8 cellular contexts compared by ENCODE assay signal in genomic region chr7:128739990-128740682, GRCh38. TPM values are rescaled to one million over a fixed set of nuclear protein-coding genes. Genes with fewer than 3 reads are reported as not detected.
DNase-seq lines count a peak whose midpoint lies in the region; ATAC-seq and TF ChIP-seq lines count a peak whose summit lies in the region.

No MANE protein-coding gene starts in this region.

- intact Hi-C loops in ascending aorta (cut with DNase I), result loop anchor here (1.0 to 5.0 kb wide), 7 partner anchors 17 to 142 kb away; partner anchors contain the start of genes ATP6V1F and CCDC136

- no peak for TF ChIP-seq RAD21 in liver (IDR thresholded peaks at IDR 0.05)

- H3K4me3 Mint-ChIP-seq in activated T-cell treated with anti-CD3 and anti-CD28 coated beads, Interleukin-2, amount 50 U/mL, for 24 hours, result peak overlapping the region; percentile 98

- peak overlapping the region; percentile 70 to 87 for H3K9ac ChIP-seq in liver (ENCODE audit: low read depth in 1 of 2, low read length in 2 of 2)

- no peak for TF ChIP-seq CTCF in ascending aorta (IDR thresholded peaks at IDR 0.05)
- TF ChIP-seq CTCF in liver (IDR thresholded peaks at IDR 0.05; ENCODE audit: low read depth, low read length, missing input control), result no peak

- no peaks in the 10 kb centered on the region for H3K27me3 Mint-ChIP-seq in activated T-cell treated with anti-CD3 and anti-CD28 coated beads, Interleukin-2, amount 50 U/mL, for 24 hours

- peak overlapping the region; percentile 83 to 93 for H3K4me3 ChIP-seq in ascending aorta
- peak overlapping the region; percentile 89 to 100 (median 92) for H3K4me3 ChIP-seq in liver (ENCODE audit: low read depth in 1 of 3, low read length in 3 of 3)
- peak overlapping the region; percentile 80 for H3K4me3 ChIP-seq in thymus (ENCODE audit: low read length)

- H3K9me3 Mint-ChIP-seq in activated T-cell treated with anti-CD3 and anti-CD28 coated beads, Interleukin-2, amount 50 U/mL, for 24 hours, result no peaks in the 10 kb centered on the region

- H3K27me3 ChIP-seq in ascending aorta, result no peaks in the 10 kb centered on the region
- H3K27me3 ChIP-seq in liver (ENCODE audit: control insufficient read depth in 4 of 4, insufficient read depth in 4 of 4, low read length in 3 of 4), result no peaks in the 10 kb centered on the region
- H3K27me3 ChIP-seq in thymus (ENCODE audit: control insufficient read depth, insufficient read depth), result no peaks in the 10 kb centered on the region

- peak overlapping the region; percentile 97 for H3K27ac Mint-ChIP-seq in activated T-cell treated with anti-CD3 and anti-CD28 coated beads, Interleukin-2, amount 50 U/mL, for 24 hours

- H3K9me3 ChIP-seq in ascending aorta (no peaks in the 10 kb centered on the region), liver (ENCODE audit: control insufficient read depth in 4 of 4, low read length in 3 of 4) (no peaks in the 10 kb centered on the region), thymus (ENCODE audit: control insufficient read depth) (no peaks in the 10 kb centered on the region)

- peaks cover 56% of the 10 kb centered on the region for H3K4me1 Mint-ChIP-seq in activated T-cell treated with anti-CD3 and anti-CD28 coated beads, Interleukin-2, amount 50 U/mL, for 24 hours (ENCODE audit: low read depth)

- DNase-seq in activated T-cell treated with anti-CD3 and anti-CD28 coated beads, Interleukin-2, amount 50 U/mL, for 24 hours, result no peak
- no peak for DNase-seq in activated T-cell treated with anti-CD3 and anti-CD28 coated beads, Interleukin-2, amount 50 U/mL, for 48 hours
- no peak for DNase-seq in ascending aorta (ENCODE audit: low spot score in 2 of 2)
- DNase-seq in NCI-H774 (lab: John Stamatoyannopoulos, UW), result no peak
- DNase-seq in stimulated activated naive CD4-positive, alpha-beta T cell (lab: John Stamatoyannopoulos, UW), result no peak

- no peaks in the 10 kb centered on the region for H3K36me3 ChIP-seq in ascending aorta
- H3K36me3 ChIP-seq in liver (ENCODE audit: control insufficient read depth in 4 of 4, insufficient read depth in 3 of 4, low read depth in 1 of 4, low read length in 3 of 4), result no peaks in the 10 kb centered on the region
- H3K36me3 ChIP-seq in thymus (ENCODE audit: control insufficient read depth, insufficient read depth), result no peaks in the 10 kb centered on the region

- H3K36me3 Mint-ChIP-seq in activated T-cell treated with anti-CD3 and anti-CD28 coated beads, Interleukin-2, amount 50 U/mL, for 24 hours (ENCODE audit: low read depth), result peaks cover 40% of the 10 kb centered on the region

- WGBS in liver, result 7% methylated on average over 13 of the region's 13 CpGs
- 27% methylated on average over 13 of the region's 13 CpGs for WGBS in thymus

- H3K27ac ChIP-seq in ascending aorta (peak overlapping the region; percentile 98), liver (ENCODE audit: low read depth in 1 of 2, low read length in 2 of 2) (peak overlapping the region; percentile 87 to 96), thymus (ENCODE audit: low read depth) (no peak overlapping the region)

- H3K4me1 ChIP-seq in ascending aorta (peaks cover 0 to 30% of the 10 kb centered on the region in 2 donors), liver (ENCODE audit: control insufficient read depth in 4 of 4, insufficient read depth in 4 of 4, low read length in 3 of 4) (peaks cover 0 to 23% (median 14%) of the 10 kb centered on the region in 4 donors), thymus (ENCODE audit: control insufficient read depth, insufficient read depth, low read length) (peaks cover 9% of the 10 kb centered on the region)

- ATAC-seq in HG03571 (IDR thresholded peaks at IDR 0.05; ENCODE audit: unreplicated experiment), result no peak

TF ChIP-seq in liver, 16 proteins besides CTCF, POLR2A, EP300 and RAD21:
- TF ChIP-seq YY1 (IDR thresholded peaks at IDR 0.05), result no peak
- TF ChIP-seq EGR1 (IDR thresholded peaks at IDR 0.05; ENCODE audit: low read depth in 2 of 2), result no peak
- no peak for TF ChIP-seq GABPA (IDR thresholded peaks at IDR 0.05 in 1 of 2, conservative IDR thresholded peaks at IDR 0.05 in 1 of 2)
- TF ChIP-seq SP1 (IDR thresholded peaks at IDR 0.05), result no peak
- TF ChIP-seq, protein P1, sequence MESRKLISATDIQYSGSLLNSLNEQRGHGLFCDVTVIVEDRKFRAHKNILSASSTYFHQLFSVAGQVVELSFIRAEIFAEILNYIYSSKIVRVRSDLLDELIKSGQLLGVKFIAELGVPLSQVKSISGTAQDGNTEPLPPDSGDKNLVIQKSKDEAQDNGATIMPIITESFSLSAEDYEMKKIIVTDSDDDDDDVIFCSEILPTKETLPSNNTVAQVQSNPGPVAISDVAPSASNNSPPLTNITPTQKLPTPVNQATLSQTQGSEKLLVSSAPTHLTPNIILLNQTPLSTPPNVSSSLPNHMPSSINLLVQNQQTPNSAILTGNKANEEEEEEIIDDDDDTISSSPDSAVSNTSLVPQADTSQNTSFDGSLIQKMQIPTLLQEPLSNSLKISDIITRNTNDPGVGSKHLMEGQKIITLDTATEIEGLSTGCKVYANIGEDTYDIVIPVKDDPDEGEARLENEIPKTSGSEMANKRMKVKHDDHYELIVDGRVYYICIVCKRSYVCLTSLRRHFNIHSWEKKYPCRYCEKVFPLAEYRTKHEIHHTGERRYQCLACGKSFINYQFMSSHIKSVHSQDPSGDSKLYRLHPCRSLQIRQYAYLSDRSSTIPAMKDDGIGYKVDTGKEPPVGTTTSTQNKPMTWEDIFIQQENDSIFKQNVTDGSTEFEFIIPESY (IDR thresholded peaks at IDR 0.05), result no peak
- TF ChIP-seq, protein P2, sequence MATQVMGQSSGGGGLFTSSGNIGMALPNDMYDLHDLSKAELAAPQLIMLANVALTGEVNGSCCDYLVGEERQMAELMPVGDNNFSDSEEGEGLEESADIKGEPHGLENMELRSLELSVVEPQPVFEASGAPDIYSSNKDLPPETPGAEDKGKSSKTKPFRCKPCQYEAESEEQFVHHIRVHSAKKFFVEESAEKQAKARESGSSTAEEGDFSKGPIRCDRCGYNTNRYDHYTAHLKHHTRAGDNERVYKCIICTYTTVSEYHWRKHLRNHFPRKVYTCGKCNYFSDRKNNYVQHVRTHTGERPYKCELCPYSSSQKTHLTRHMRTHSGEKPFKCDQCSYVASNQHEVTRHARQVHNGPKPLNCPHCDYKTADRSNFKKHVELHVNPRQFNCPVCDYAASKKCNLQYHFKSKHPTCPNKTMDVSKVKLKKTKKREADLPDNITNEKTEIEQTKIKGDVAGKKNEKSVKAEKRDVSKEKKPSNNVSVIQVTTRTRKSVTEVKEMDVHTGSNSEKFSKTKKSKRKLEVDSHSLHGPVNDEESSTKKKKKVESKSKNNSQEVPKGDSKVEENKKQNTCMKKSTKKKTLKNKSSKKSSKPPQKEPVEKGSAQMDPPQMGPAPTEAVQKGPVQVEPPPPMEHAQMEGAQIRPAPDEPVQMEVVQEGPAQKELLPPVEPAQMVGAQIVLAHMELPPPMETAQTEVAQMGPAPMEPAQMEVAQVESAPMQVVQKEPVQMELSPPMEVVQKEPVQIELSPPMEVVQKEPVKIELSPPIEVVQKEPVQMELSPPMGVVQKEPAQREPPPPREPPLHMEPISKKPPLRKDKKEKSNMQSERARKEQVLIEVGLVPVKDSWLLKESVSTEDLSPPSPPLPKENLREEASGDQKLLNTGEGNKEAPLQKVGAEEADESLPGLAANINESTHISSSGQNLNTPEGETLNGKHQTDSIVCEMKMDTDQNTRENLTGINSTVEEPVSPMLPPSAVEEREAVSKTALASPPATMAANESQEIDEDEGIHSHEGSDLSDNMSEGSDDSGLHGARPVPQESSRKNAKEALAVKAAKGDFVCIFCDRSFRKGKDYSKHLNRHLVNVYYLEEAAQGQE (IDR thresholded peaks at IDR 0.05), result no peak
- no peak for TF ChIP-seq TAF1 (conservative IDR thresholded peaks at IDR 0.05)
- no peak for TF ChIP-seq HNF4A (conservative IDR thresholded peaks at IDR 0.05)
- TF ChIP-seq, protein P3, sequence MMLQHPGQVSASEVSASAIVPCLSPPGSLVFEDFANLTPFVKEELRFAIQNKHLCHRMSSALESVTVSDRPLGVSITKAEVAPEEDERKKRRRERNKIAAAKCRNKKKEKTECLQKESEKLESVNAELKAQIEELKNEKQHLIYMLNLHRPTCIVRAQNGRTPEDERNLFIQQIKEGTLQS (IDR thresholded peaks at IDR 0.05), result no peak
TF ChIP-seq in liver: peak in this region for 0.

RNA-seq across cellular contexts. Expression of gene CALU, which starts 1.0 kb away (rescaled TPM):
- 82.8 TPM for total RNA-seq in ascending aorta
- 10 to 100 TPM; 41.1 to 57.9 TPM for total RNA-seq in liver
- 10 to 100 TPM; 37.1 to 43.9 TPM for polyA plus RNA-seq in liver
- polyA plus RNA-seq in thymus, result 22.2 TPM

RNA-seq across cellular contexts. Expression of gene OPN1SW, which starts 35.5 kb away (rescaled TPM):
- total RNA-seq in ascending aorta (not detected), liver (not detected)
- polyA plus RNA-seq in liver (under 1 TPM in 1 of 2 donors, not detected in 1; 0.29 TPM), thymus (0.07 TPM)

RNA-seq across cellular contexts. Expression of gene CCDC136, which starts 51.6 kb away (rescaled TPM):
- total RNA-seq in ascending aorta (0.64 TPM), liver (under 1 TPM; 0.09 to 0.59 TPM)
- polyA plus RNA-seq in liver (under 1 TPM; 0.22 TPM), thymus (13.7 TPM)
